ENCODE assay signal across 18 cellular contexts in genomic region chr17:5344914-5345313, GRCh38.
"Had no signal": no experiment of that assay in that cellular context is flagged by ENCODE, and none has a peak within 500 bp of the region (broad histone marks: within the 10 kb centered on the region; RNA-seq: fewer than 3 reads in every experiment).

No MANE protein-coding gene starts in this region.

- H3K9me3 Mint-ChIP-seq: activated CD4-positive, alpha-beta T cell treated with anti-CD3 and anti-CD28 coated beads, Interleukin-2, amount 10 ng/mL, durations not matched to agents 7 days and 5 days; dendritic cell treated with granulocyte-macrophage colony-stimulating factor and Interleukin-4, amounts not matched to agents 40 ng/mL and 50 ng/mL, for 4 days; naive thymus-derived CD8-positive, alpha-beta T cell; T-helper 1 cell treated with Interleukin-12 subunit alpha and Interleukin-12 subunit beta and Interleukin-4 antibody, amounts not matched to agents 30 μg/mL and 1 μg/mL, for 36 hours had no signal

- H3K4me3 Mint-ChIP-seq: activated CD4-positive, alpha-beta T cell treated with anti-CD3 and anti-CD28 coated beads, Interleukin-2, amount 10 ng/mL, durations not matched to agents 7 days and 5 days; dendritic cell treated with granulocyte-macrophage colony-stimulating factor and Interleukin-4, amounts not matched to agents 40 ng/mL and 50 ng/mL, for 4 days; naive thymus-derived CD8-positive, alpha-beta T cell; T-helper 1 cell treated with Interleukin-12 subunit alpha and Interleukin-12 subunit beta and Interleukin-4 antibody, amounts not matched to agents 30 μg/mL and 1 μg/mL, for 36 hours had no signal

- ATAC-seq: body of pancreas; foreskin keratinocyte; left lung; naive thymus-derived CD8-positive, alpha-beta T cell had no signal

- H3K4me1 Mint-ChIP-seq: activated CD4-positive, alpha-beta T cell treated with anti-CD3 and anti-CD28 coated beads, Interleukin-2, amount 10 ng/mL, durations not matched to agents 7 days and 5 days had no signal

- H3K27ac Mint-ChIP-seq: activated CD4-positive, alpha-beta T cell treated with anti-CD3 and anti-CD28 coated beads, Interleukin-2, amount 10 ng/mL, durations not matched to agents 7 days and 5 days; dendritic cell treated with granulocyte-macrophage colony-stimulating factor and Interleukin-4, amounts not matched to agents 40 ng/mL and 50 ng/mL, for 4 days; T-helper 1 cell treated with Interleukin-12 subunit alpha and Interleukin-12 subunit beta and Interleukin-4 antibody, amounts not matched to agents 30 μg/mL and 1 μg/mL, for 36 hours had no signal

- DNase-seq: activated CD4-positive, alpha-beta T cell treated with anti-CD3 and anti-CD28 coated beads, Interleukin-2, amount 10 ng/mL, durations not matched to agents 7 days and 5 days; activated naive CD4-positive, alpha-beta T cell treated with anti-CD3 and anti-CD28 coated beads, Interleukin-2, amount 50 U/mL, for 16 hours; activated T-cell treated with anti-CD3 and anti-CD28 coated beads, Interleukin-2, amount 50 U/mL, for 48 hours; anterior cingulate cortex; body of pancreas; effector CD4-positive, alpha-beta T cell; foreskin keratinocyte; kidney glomerular epithelial cell; left lung; naive thymus-derived CD8-positive, alpha-beta T cell; retina; stimulated activated CD4-positive, alpha-beta T cell treated with anti-CD3 and anti-CD28 coated beads, Interleukin-2, amount 100 ng/mL, for 48 hours; stimulated activated CD8-positive, alpha-beta memory T cell treated with anti-CD3 and anti-CD28 coated beads, Interleukin-4, amount 100 ng/mL, for 48 hours; stimulated activated naive CD4-positive, alpha-beta T cell treated with Interleukin-2 at 50 U/mL for 16 hours; substantia nigra; tibial artery had no signal

- H3K27me3 Mint-ChIP-seq: activated CD4-positive, alpha-beta T cell treated with anti-CD3 and anti-CD28 coated beads, Interleukin-2, amount 10 ng/mL, durations not matched to agents 7 days and 5 days; dendritic cell treated with granulocyte-macrophage colony-stimulating factor and Interleukin-4, amounts not matched to agents 40 ng/mL and 50 ng/mL, for 4 days; naive thymus-derived CD8-positive, alpha-beta T cell had no signal
